Comparison of ENCODE assay signal across 17 cellular contexts in the genomic region with DNA sequence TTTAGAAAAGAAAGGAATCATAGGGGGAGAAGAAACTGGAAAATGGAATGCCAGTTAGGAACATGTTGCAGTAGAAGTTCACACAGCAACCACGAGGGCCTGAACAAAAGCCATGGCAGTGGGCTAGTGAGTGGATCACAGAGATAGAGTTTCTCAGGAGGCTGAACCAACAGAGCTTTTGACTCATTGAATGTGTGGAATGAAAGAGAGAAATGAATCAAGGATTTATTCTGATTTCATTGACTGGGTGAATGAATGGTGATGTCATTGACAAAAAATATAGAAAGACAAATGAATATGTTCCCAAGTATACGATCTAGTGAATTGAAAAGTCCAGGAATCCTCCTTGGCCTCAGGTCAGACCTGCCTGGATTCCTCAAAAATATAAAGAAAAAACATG.
DNase-seq lines count a peak whose midpoint lies in the region; ATAC-seq and TF ChIP-seq lines count a peak whose summit lies in the region.
"Had no signal": no experiment of that assay in that cellular context is flagged by ENCODE, and none has a peak within 500 bp of the region (broad histone marks: within the 10 kb centered on the region; RNA-seq: fewer than 3 reads in every experiment).

No MANE protein-coding gene starts in this region.

- POLR2A ChIA-PET in A673 (lab: Charles Lee; ENCODE audit: low non-redundant PET): no interaction called here

- H3K27me3 ChIP-seq in right cardiac atrium (ENCODE audit: control insufficient read depth, insufficient read depth) (no peaks in the 10 kb centered on the region), lower lobe of right lung (ENCODE audit: low read depth) (no peaks in the 10 kb centered on the region), upper lobe of left lung (no peaks in the 10 kb centered on the region), A673 (replicated peaks; ENCODE audit: insufficient read depth, low read depth, low read length, poor library complexity) (no peaks in the 10 kb centered on the region)

- ATAC-seq in right cardiac atrium (no peak), lower lobe of right lung (no peak), upper lobe of left lung (ENCODE audit: low FRiP score in 2 of 2) (no peak)
- ATAC-seq: activated CD8-positive, alpha-beta T cell treated with anti-CD3 and anti-CD28 coated beads for 36 hours; activated T-helper 17 cell treated with anti-CD3 and anti-CD28 coated beads, Interleukin-2, amount 50 U/mL, for 72 hours had no signal

- H3K4me1 ChIP-seq in right cardiac atrium (ENCODE audit: control insufficient read depth, insufficient read depth, low read length): peaks cover 4% of the 10 kb centered on the region
- peaks cover 6% of the 10 kb centered on the region for H3K4me1 ChIP-seq in lower lobe of right lung
- peaks cover 0 to 8% (median 3%) of the 10 kb centered on the region in 4 donors for H3K4me1 ChIP-seq in upper lobe of left lung
- H3K4me1 ChIP-seq in A673 (ENCODE audit: insufficient read depth, low read length, poor library complexity, severe bottlenecking): no peaks in the 10 kb centered on the region

- no peak for TF ChIP-seq POLR2A in upper lobe of left lung (IDR thresholded peaks at IDR 0.05)

- peak overlapping the region; percentile 23 for H3K27ac ChIP-seq in right cardiac atrium (ENCODE audit: low read length)
- H3K27ac ChIP-seq in lower lobe of right lung: peak overlapping the region; percentile 8
- peak overlapping the region in 3 of 4 donors; percentile 12 to 78 (median 19) for H3K27ac ChIP-seq in upper lobe of left lung
- H3K27ac ChIP-seq in A673 (ENCODE audit: low read depth, low read length, poor library complexity, severe bottlenecking): no peak overlapping the region

- H3K4me3 ChIP-seq in right cardiac atrium (ENCODE audit: low read length) (no peak overlapping the region), cardiac fibroblast (replicated peaks in 1 of 2; ENCODE audit: low read depth in 2 of 2, low read length in 2 of 2) (no peak overlapping the region), lower lobe of right lung (no peak overlapping the region), upper lobe of left lung (no peak overlapping the region), A673 (ENCODE audit: low read depth, low read length, poor library complexity, severe bottlenecking) (no peak overlapping the region)

- no TSS peak for BruUV-seq in A673 (replicated peaks; lab: Mats Ljungman, UMichigan)

- TF ChIP-seq EP300 in upper lobe of left lung (IDR thresholded peaks at IDR 0.05): no peak

- 47% methylated on average over 2 of the region's 2 CpGs for WGBS in right cardiac atrium
- 67 to 75% methylated on average over 2 of the region's 2 CpGs for WGBS in upper lobe of left lung, 2 donors

- H3K36me3 ChIP-seq in lower lobe of right lung (peaks cover 7% of the 10 kb centered on the region), upper lobe of left lung (no peaks in the 10 kb centered on the region), A673 (ENCODE audit: insufficient read depth, low read length, poor library complexity, severe bottlenecking) (no peaks in the 10 kb centered on the region)

- intact Hi-C loops in right cardiac atrium (cut with DNase I) (no loop called here), cardiac septum (cut with DNase I) (loop anchor here (2.0 to 5.0 kb wide), 2 partner anchors 41 to 100 kb away; a partner anchor contains a TSS), lower lobe of right lung (cut with DNase I) (no loop called here), A673 (cut with micrococcal nuclease; ENCODE audit: unreplicated experiment) (no loop called here)

- TF ChIP-seq CTCF in cardiac fibroblast (IDR thresholded peaks at IDR 0.05; ENCODE audit: low read depth, low read length) (peak; percentile 18), lower lobe of right lung (IDR thresholded peaks at IDR 0.05) (no peak), upper lobe of left lung (IDR thresholded peaks at IDR 0.05) (no peak), A673 (conservative IDR thresholded peaks at IDR 0.05; ENCODE audit: low read depth, low read length) (no peak)

- CTCF ChIA-PET in A673 (lab: Charles Lee): no interaction called here

- DNase-seq in right cardiac atrium (no peak), cardiac septum (ENCODE audit: low spot score) (no peak), cardiac fibroblast (ENCODE audit: low read depth in 2 of 2) (peak; percentile 14 to 74), lower lobe of right lung (no peak), upper lobe of left lung (no peak), A673 (ENCODE audit: low spot score) (no peak), A172 (ENCODE audit: low spot score) (no peak)
- DNase-seq in central memory CD4-positive, alpha-beta T cell: no peak
- DNase-seq: activated CD8-positive, alpha-beta T cell treated with anti-CD3 and anti-CD28 coated beads for 36 hours; aorta; CD8-positive, alpha-beta memory T cell; effector CD8-positive, alpha-beta T cell; EL; immature natural killer cell; Kasumi-1; NCI-H524 had no signal

- H3K9me3 ChIP-seq in right cardiac atrium (ENCODE audit: control insufficient read depth, low read length) (no peaks in the 10 kb centered on the region), lower lobe of right lung (no peaks in the 10 kb centered on the region), upper lobe of left lung (no peaks in the 10 kb centered on the region), A673 (ENCODE audit: low read depth, low read length, poor library complexity, severe bottlenecking) (peaks cover 3% of the 10 kb centered on the region)

Comparison
In these comparisons a context has a peak if more than half of its experiments do, and no peak if none do; other contexts are left out.
1. DNase-seq: peak in cardiac fibroblast (2 of 2); none in right cardiac atrium (0 of 3), cardiac septum (single experiment), lower lobe of right lung (single experiment), upper lobe of left lung (0 of 2), A673 (single experiment), central memory CD4-positive, alpha-beta T cell (single experiment) and A172 (single experiment).